Comparison of ENCODE assay signal across 7 cellular contexts in the genomic region with DNA sequence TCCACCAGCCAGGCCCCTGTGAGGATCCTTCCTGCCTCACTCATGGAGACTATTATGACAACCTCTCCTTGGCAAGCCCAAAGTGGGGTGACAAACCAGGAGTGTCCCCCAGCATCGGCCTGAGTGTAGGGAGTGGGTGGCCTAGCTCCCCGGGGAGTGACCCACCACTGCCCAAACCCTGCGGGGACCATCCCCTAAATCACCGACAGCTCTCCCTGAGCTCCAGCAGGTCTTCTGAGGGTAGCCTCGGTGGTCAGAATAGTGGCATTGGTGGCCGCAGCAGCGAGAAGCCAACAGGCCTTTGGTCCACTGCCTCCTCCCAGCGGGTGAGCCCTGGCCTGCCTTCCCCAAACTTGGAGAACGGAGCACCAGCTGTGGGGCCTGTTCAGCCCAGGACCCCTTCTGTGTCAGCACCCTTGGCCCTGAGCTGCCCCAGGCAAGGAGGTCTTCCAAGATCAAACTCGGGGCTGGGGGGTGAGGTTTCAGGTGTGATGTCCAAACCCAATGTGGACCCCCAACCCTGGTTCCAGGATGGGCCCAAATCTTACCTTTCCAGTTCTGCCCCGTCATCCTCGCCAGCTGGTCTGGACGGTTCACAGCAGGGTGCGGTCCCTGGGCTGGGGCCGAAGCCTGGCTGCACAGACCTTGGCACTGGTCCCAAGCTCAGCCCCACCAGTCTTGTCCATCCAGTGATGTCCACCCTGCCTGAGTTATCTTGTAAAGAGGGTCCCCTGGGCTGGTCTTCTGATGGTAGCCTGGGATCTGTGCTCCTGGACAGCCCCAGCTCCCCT. TPM values are rescaled to one million over a fixed set of nuclear protein-coding genes. Genes with fewer than 3 reads are reported as not detected.
DNase-seq lines count a peak whose midpoint lies in the region; ATAC-seq and FAIRE-seq lines count a peak whose summit lies in the region.

No MANE protein-coding gene starts in this region.

- H3K27me3 ChIP-seq in small intestine (ENCODE audit: control insufficient read depth in 2 of 2, insufficient read depth in 2 of 2, low read length in 2 of 2), result no peaks in the 10 kb centered on the region

- H3K27ac ChIP-seq in small intestine (ENCODE audit: low read depth in 1 of 2, low read length in 1 of 2), result peak overlapping the region in 1 of 2 donors; percentile 94

- FAIRE-seq in small intestine (lab: Jason Lieb, UNC), result no peak

- peak; percentile 2 for ATAC-seq in GM21381 (IDR thresholded peaks at IDR 0.05; ENCODE audit: unreplicated experiment)
- ATAC-seq in Right ventricle myocardium superior (ENCODE audit: poor library complexity), result peak; percentile 6
- no peak for ATAC-seq in HG02938 (IDR thresholded peaks at IDR 0.05; ENCODE audit: unreplicated experiment)

- WGBS in small intestine, 3 donors, result 48 to 65% (median 54%) methylated on average over 15 of the region's 15 CpGs

- DNase-seq in RPMI8226 (peak; percentile 48), Right ventricle myocardium superior (peak; percentile 74), small intestine (no peak), KG1 (lab: John Stamatoyannopoulos, UW) (no peak), DMS 273 treated with DMSO at 0.1 percent for 48 hours (lab: John Stamatoyannopoulos, UW) (no peak)

- H3K36me3 ChIP-seq in small intestine (ENCODE audit: control insufficient read depth in 2 of 2, insufficient read depth in 2 of 2, low read length in 2 of 2), result no peaks in the 10 kb centered on the region

- peak overlapping the region; percentile 82 to 88 for H3K4me3 ChIP-seq in small intestine (ENCODE audit: low read depth in 1 of 2, low read length in 2 of 2)

- H3K4me1 ChIP-seq in small intestine (ENCODE audit: control insufficient read depth in 2 of 2, insufficient read depth in 1 of 2, low read depth in 1 of 2, low read length in 1 of 2), result peaks cover 13 to 24% of the 10 kb centered on the region in 2 donors

- intact Hi-C loops in Right ventricle myocardium superior (cut with DNase I), result no loop called here

- no peaks in the 10 kb centered on the region for H3K9me3 ChIP-seq in small intestine (ENCODE audit: control insufficient read depth, low read depth)

RNA-seq across cellular contexts. Expression of a gene that starts 1.0 kb away (rescaled TPM):
- total RNA-seq in Right ventricle myocardium superior, result 31.9 TPM
- polyA plus RNA-seq in small intestine, result 1 to 10 TPM; 2.4 to 8.1 (median 2.5) TPM

Comparison
In these comparisons a context has a peak if more than half of its experiments do, and no peak if none do; other contexts are left out.
1. DNase-seq: peak in RPMI8226 (single experiment) and Right ventricle myocardium superior (single experiment); none in small intestine (single experiment), KG1 (single experiment) and DMS 273 treated with DMSO at 0.1 percent for 48 hours (single experiment).